Comparison of ENCODE assay signal across 10 cellular contexts in genomic region chr9:33116855-33117254, GRCh38. TPM values are rescaled to one million over a fixed set of nuclear protein-coding genes. Genes with fewer than 3 reads are reported as not detected.
DNase-seq lines count a peak whose midpoint lies in the region; ATAC-seq and TF ChIP-seq lines count a peak whose summit lies in the region.
"Had no signal": no experiment of that assay in that cellular context is flagged by ENCODE, and none has a peak within 500 bp of the region (broad histone marks: within the 10 kb centered on the region; RNA-seq: fewer than 3 reads in every experiment).

No MANE protein-coding gene starts in this region.

- H3K27me3 Mint-ChIP-seq in effector memory CD8-positive, alpha-beta T cell, result no peaks in the 10 kb centered on the region

- WGBS in esophagus muscularis mucosa, result 63% methylated on average over 2 of the region's 2 CpGs

- peaks cover 16% of the 10 kb centered on the region for H3K4me1 ChIP-seq in skeletal muscle satellite cell (ENCODE audit: control insufficient read depth, insufficient read depth, low read length)
- peaks cover 3 to 31% (median 11%) of the 10 kb centered on the region in 4 donors for H3K4me1 ChIP-seq in esophagus muscularis mucosa
- H3K4me1 ChIP-seq: SJSA1 had no signal

- intact Hi-C loops in esophagus muscularis mucosa (cut with DNase I), result no loop called here

- peaks cover 98% of the 10 kb centered on the region for H3K36me3 Mint-ChIP-seq in effector memory CD8-positive, alpha-beta T cell (ENCODE audit: insufficient read depth)

- H3K9me3 ChIP-seq in skeletal muscle satellite cell (replicated peaks; ENCODE audit: low read length) (no peaks in the 10 kb centered on the region), esophagus muscularis mucosa (no peaks in the 10 kb centered on the region)
- H3K9me3 ChIP-seq: SJSA1 had no signal

- peak overlapping the region; percentile 57 for H3K9ac ChIP-seq in skeletal muscle satellite cell (ENCODE audit: low read depth, low read length)

- TF ChIP-seq POLR2A in NB4 (IDR thresholded peaks at IDR 0.05; ENCODE audit: extremely low read depth, insufficient read length) (no peak), esophagus muscularis mucosa (IDR thresholded peaks at IDR 0.05; ENCODE audit: low read depth) (no peak)

- H3K36me3 ChIP-seq in skeletal muscle satellite cell (ENCODE audit: insufficient read depth, low read length) (peaks cover 57% of the 10 kb centered on the region), esophagus muscularis mucosa (peaks cover 21 to 95% (median 64%) of the 10 kb centered on the region in 4 donors)
- H3K36me3 ChIP-seq: SJSA1 had no signal

- peaks cover 31 to 33% of the 10 kb centered on the region in 2 donors for H3K4me1 Mint-ChIP-seq in effector memory CD8-positive, alpha-beta T cell (ENCODE audit: low read depth in 2 of 2)

- no peak overlapping the region for H3K4me3 Mint-ChIP-seq in effector memory CD8-positive, alpha-beta T cell

- peak; percentile 33 for DNase-seq in NB4 (ENCODE audit: low read depth)
- DNase-seq in effector memory CD8-positive, alpha-beta T cell, result no peak
- DNase-seq in stimulated activated CD4-positive, alpha-beta T cell treated with anti-CD3 and anti-CD28 coated beads, Interleukin-4, amount 100 ng/mL, for 4 hours, result no peak
- no peak for DNase-seq in esophagus muscularis mucosa (ENCODE audit: extremely low spot score)
- no peak for DNase-seq in NCI-H2196 treated with DMSO at 0.1 percent for 48 hours (lab: John Stamatoyannopoulos, UW; ENCODE audit: unreplicated experiment)
- DNase-seq: stimulated activated CD4-positive, alpha-beta T cell treated with anti-CD3 and anti-CD28 coated beads, Interleukin-2, amount 100 ng/mL, for 48 hours had no signal

- TF ChIP-seq EP300 in esophagus muscularis mucosa (IDR thresholded peaks at IDR 0.05), result no peak

- peak overlapping the region in 2 of 4 donors; percentile 0 to 10 for H3K27ac ChIP-seq in esophagus muscularis mucosa (replicated peaks in 1 of 4)
- H3K27ac ChIP-seq: SJSA1 had no signal

- peak overlapping the region; percentile 22 for H3K4me2 ChIP-seq in skeletal muscle satellite cell (ENCODE audit: low read length)

- H3K27me3 ChIP-seq in skeletal muscle satellite cell (ENCODE audit: control insufficient read depth, insufficient read depth, low read length) (no peaks in the 10 kb centered on the region), esophagus muscularis mucosa (no peaks in the 10 kb centered on the region)
- H3K27me3 ChIP-seq: SJSA1 had no signal

- H3K9me3 Mint-ChIP-seq in effector memory CD8-positive, alpha-beta T cell, result no peaks in the 10 kb centered on the region

- no peak for TF ChIP-seq CTCF in NB4 (IDR thresholded peaks at IDR 0.05; ENCODE audit: low read depth, low read length)
- no peak for TF ChIP-seq CTCF in esophagus muscularis mucosa (IDR thresholded peaks at IDR 0.05)

- H3K4me3 ChIP-seq in NB4 (ENCODE audit: low read depth, low read length) (no peak overlapping the region), skeletal muscle satellite cell (ENCODE audit: low read length) (no peak overlapping the region), esophagus muscularis mucosa (no peak overlapping the region)
- H3K4me3 ChIP-seq: SJSA1 had no signal

- H3K27ac Mint-ChIP-seq in effector memory CD8-positive, alpha-beta T cell, result peak overlapping the region; percentile 79 to 93

- ATAC-seq in GM19395 (IDR thresholded peaks at IDR 0.05; ENCODE audit: unreplicated experiment), result peak; percentile 64
- ATAC-seq in effector memory CD8-positive, alpha-beta T cell (replicated peaks), result no peak
- no peak for ATAC-seq in GM21360 (IDR thresholded peaks at IDR 0.05; ENCODE audit: unreplicated experiment)

RNA-seq across cellular contexts. Expression of gene SMU1, which starts 40.4 kb away (rescaled TPM):
- total RNA-seq in skeletal muscle satellite cell (2012; rRNA removed), result 22.1 and 23.6 TPM in 2 replicates
- total RNA-seq in esophagus muscularis mucosa, result 10 to 100 TPM; 17.8 to 22.6 (median 19.6) TPM

RNA-seq across cellular contexts. Expression of gene B4GALT1, which starts 50.3 kb away (rescaled TPM):
- total RNA-seq in skeletal muscle satellite cell (2012; rRNA removed), result 21.8 and 29.7 TPM in 2 replicates
- 10 to 100 TPM; 24.5 to 39.6 (median 37.8) TPM for total RNA-seq in esophagus muscularis mucosa
